ENCODE assay signal across 1 cellular context in the genomic region with DNA sequence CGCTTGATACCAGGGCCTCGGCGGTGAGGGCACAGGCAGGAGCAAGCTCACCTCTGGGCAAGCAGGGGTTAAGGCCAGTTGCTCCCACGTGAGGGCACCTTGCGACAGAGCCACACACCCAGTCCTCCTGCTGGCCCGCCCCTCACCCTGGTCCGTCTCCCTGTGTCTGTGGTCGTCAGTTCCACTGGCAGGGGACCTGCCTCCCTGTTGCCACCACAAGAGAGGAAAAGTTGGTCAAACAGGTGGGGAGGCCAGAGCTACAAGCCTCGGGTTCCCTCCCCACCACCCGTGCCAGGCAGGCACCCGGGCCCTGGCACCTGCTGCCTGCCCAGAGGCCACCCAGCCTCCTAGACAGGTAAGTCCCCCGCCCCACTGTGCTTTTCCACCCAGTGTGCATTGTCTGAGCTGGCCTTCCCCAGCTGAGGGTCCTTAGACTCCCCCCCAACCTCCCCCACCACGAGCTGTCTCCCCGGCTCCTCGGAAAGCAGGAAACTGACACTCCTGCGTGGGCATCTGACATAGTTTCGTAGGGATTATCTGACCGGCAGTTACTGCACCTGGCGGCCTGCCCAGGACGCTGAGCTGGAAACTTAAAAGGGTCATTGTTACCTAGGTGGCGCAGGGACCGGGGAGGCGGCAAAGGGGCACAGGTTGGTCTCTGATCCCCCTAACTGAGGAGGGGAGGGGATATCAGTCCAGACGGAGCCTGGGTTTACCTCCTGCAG.
TF ChIP-seq lines count a peak whose summit lies in the region.

Gene TJP3, plus strand, starts transcription at position 178 of the 725 bp plus-strand sequence. CDS start 20,049 bp downstream, outside the sequence.

TF ChIP-seq in Ishikawa, 13 proteins besides CTCF, POLR2A, EP300 and RAD21 (continued from another document):
- TF ChIP-seq NFIC (IDR thresholded peaks at IDR 0.05) (peak; percentile 89), CREB1 (IDR thresholded peaks at IDR 0.05; ENCODE audit: low read depth) (no peak), EGR1 (IDR thresholded peaks at IDR 0.05) (peak; percentile 76), ZBTB7A (IDR thresholded peaks at IDR 0.05; ENCODE audit: low read depth) (peak; percentile 94), YY1 (IDR thresholded peaks at IDR 0.05; ENCODE audit: low read depth) (peak; percentile 18; the same call in 1 of the 2 replicates)
